16 cellular contexts compared by ENCODE assay signal in genomic region chr2:222751821-222752719, GRCh38.
DNase-seq lines count a peak whose midpoint lies in the region; ATAC-seq and TF ChIP-seq lines count a peak whose summit lies in the region.
"Had no signal": no experiment of that assay in that cellular context is flagged by ENCODE, and none has a peak within 500 bp of the region (broad histone marks: within the 10 kb centered on the region; RNA-seq: fewer than 3 reads in every experiment).

No MANE protein-coding gene starts in this region.

- CTCF ChIA-PET in activated CD8-positive, alpha-beta T cell treated with anti-CD3 and anti-CD28 coated beads for 36 hours (lab: Charles Lee), result interaction anchor here (0.9 to 1.4 kb wide), 2 partner anchors 43 to 46 kb away, joined by 3 to 4 read pairs; no protein-coding TSS in a partner anchor
- CTCF ChIA-PET in A673 (lab: Charles Lee), result no interaction called here

- H3K9me3 ChIP-seq in A673 (ENCODE audit: low read depth, low read length, poor library complexity, severe bottlenecking), result no peaks in the 10 kb centered on the region
- H3K9me3 ChIP-seq: SK-N-SH had no signal

- POLR2A ChIA-PET in activated CD8-positive, alpha-beta T cell treated with anti-CD3 and anti-CD28 coated beads for 36 hours (lab: Charles Lee), result interaction anchor here (0.9 kb wide), 1 partner anchor 9 kb away, joined by 3 read pairs; no protein-coding TSS in a partner anchor
- POLR2A ChIA-PET in naive thymus-derived CD8-positive, alpha-beta T cell (lab: Charles Lee), result interaction anchor here (0.6 kb wide), 1 partner anchor 108 kb away, joined by 4 read pairs; no protein-coding TSS in a partner anchor
- POLR2A ChIA-PET in A673 (lab: Charles Lee; ENCODE audit: low non-redundant PET), result interaction anchor here (0.5 kb wide), 1 partner anchor 48 kb away, joined by 5 read pairs; no protein-coding TSS in a partner anchor

- peaks cover 7% of the 10 kb centered on the region for H3K27me3 Mint-ChIP-seq in stimulated activated naive CD8-positive, alpha-beta T cell treated with anti-CD3 and anti-CD28 coated beads, Interleukin-15, amount 100 ng/mL, for 72 hours
- H3K27me3 Mint-ChIP-seq in activated CD8-positive, alpha-beta T cell treated with anti-CD3 and anti-CD28 coated beads for 36 hours, result no peaks in the 10 kb centered on the region
- H3K27me3 Mint-ChIP-seq in naive thymus-derived CD8-positive, alpha-beta T cell, result peaks cover 0 to 1% (median 0%) of the 10 kb centered on the region in 5 donors
- H3K27me3 Mint-ChIP-seq: activated T-cell treated with anti-CD3 and anti-CD28 coated beads, Interleukin-2, amount 50 U/mL, for 24 hours had no signal

- H3K4me1 ChIP-seq in A673 (ENCODE audit: insufficient read depth, low read length, poor library complexity, severe bottlenecking), result no peaks in the 10 kb centered on the region

- H3K36me3 Mint-ChIP-seq in activated CD8-positive, alpha-beta T cell treated with anti-CD3 and anti-CD28 coated beads for 36 hours (ENCODE audit: low read depth), result no peaks in the 10 kb centered on the region
- H3K36me3 Mint-ChIP-seq in naive thymus-derived CD8-positive, alpha-beta T cell, result no peaks in the 10 kb centered on the region
- H3K36me3 Mint-ChIP-seq: CD14-positive monocyte had no signal

- ATAC-seq in stimulated activated naive CD8-positive, alpha-beta T cell treated with anti-CD3 and anti-CD28 coated beads, Interleukin-15, amount 100 ng/mL, for 72 hours, result peak; percentile 78
- no peak for ATAC-seq in stimulated activated naive CD8-positive, alpha-beta T cell treated with anti-CD3 and anti-CD28 coated beads, Interleukin-15, Interleukin-2, amounts not matched to agents 100 U/mL and 50 U/mL, for 24 hours
- no peak for ATAC-seq in activated CD8-positive, alpha-beta T cell treated with anti-CD3 and anti-CD28 coated beads for 36 hours
- ATAC-seq in naive thymus-derived CD8-positive, alpha-beta T cell, result peak; percentile 39 to 65
- ATAC-seq in HG03571 (IDR thresholded peaks at IDR 0.05; ENCODE audit: unreplicated experiment), result no peak
- ATAC-seq in GM19463 (IDR thresholded peaks at IDR 0.05; ENCODE audit: unreplicated experiment), result no peak
- ATAC-seq in GM21381 (IDR thresholded peaks at IDR 0.05; ENCODE audit: unreplicated experiment), result no peak
- ATAC-seq: HCT116 had no signal

- H3K27ac Mint-ChIP-seq in stimulated activated naive CD8-positive, alpha-beta T cell treated with anti-CD3 and anti-CD28 coated beads, Interleukin-15, amount 100 ng/mL, for 72 hours, result no peak overlapping the region
- no peak overlapping the region for H3K27ac Mint-ChIP-seq in activated CD8-positive, alpha-beta T cell treated with anti-CD3 and anti-CD28 coated beads for 36 hours
- H3K27ac Mint-ChIP-seq in naive thymus-derived CD8-positive, alpha-beta T cell, result peak overlapping the region in 3 of 10 donors; percentile 5 to 80 (median 28)
- H3K27ac Mint-ChIP-seq: activated B cell treated with CpG ODN at 0.5 μM for 24 hours; activated T-cell treated with anti-CD3 and anti-CD28 coated beads, Interleukin-2, amount 50 U/mL, for 24 hours; endodermal cell had no signal

- H3K27me3 ChIP-seq in A673 (replicated peaks; ENCODE audit: insufficient read depth, low read depth, low read length, poor library complexity), result no peaks in the 10 kb centered on the region

- no peak overlapping the region for H3K27ac ChIP-seq in A673 (ENCODE audit: low read depth, low read length, poor library complexity, severe bottlenecking)

- no peaks in the 10 kb centered on the region for H3K9me3 Mint-ChIP-seq in stimulated activated naive CD8-positive, alpha-beta T cell treated with anti-CD3 and anti-CD28 coated beads, Interleukin-15, amount 100 ng/mL, for 72 hours
- H3K9me3 Mint-ChIP-seq in activated CD8-positive, alpha-beta T cell treated with anti-CD3 and anti-CD28 coated beads for 36 hours, result no peaks in the 10 kb centered on the region
- no peaks in the 10 kb centered on the region for H3K9me3 Mint-ChIP-seq in naive thymus-derived CD8-positive, alpha-beta T cell
- H3K9me3 Mint-ChIP-seq: activated T-cell treated with anti-CD3 and anti-CD28 coated beads, Interleukin-2, amount 50 U/mL, for 24 hours; endodermal cell had no signal

- no peaks in the 10 kb centered on the region for H3K36me3 ChIP-seq in A673 (ENCODE audit: insufficient read depth, low read length, poor library complexity, severe bottlenecking)

- intact Hi-C loops in activated CD8-positive, alpha-beta T cell treated with anti-CD3 and anti-CD28 coated beads for 36 hours (cut with micrococcal nuclease), result no loop called here
- intact Hi-C loops in A673 (cut with micrococcal nuclease; ENCODE audit: unreplicated experiment), result no loop called here

- no peak for TF ChIP-seq CTCF in activated CD8-positive, alpha-beta T cell treated with anti-CD3 and anti-CD28 coated beads for 36 hours (IDR thresholded peaks at IDR 0.05)
- TF ChIP-seq CTCF in A673 (conservative IDR thresholded peaks at IDR 0.05; ENCODE audit: low read depth, low read length), result no peak

- no peak overlapping the region for H3K4me3 Mint-ChIP-seq in stimulated activated naive CD8-positive, alpha-beta T cell treated with anti-CD3 and anti-CD28 coated beads, Interleukin-15, amount 100 ng/mL, for 72 hours
- H3K4me3 Mint-ChIP-seq in activated CD8-positive, alpha-beta T cell treated with anti-CD3 and anti-CD28 coated beads for 36 hours, result no peak overlapping the region
- peak overlapping the region in 2 of 10 donors; percentile 11 to 51 for H3K4me3 Mint-ChIP-seq in naive thymus-derived CD8-positive, alpha-beta T cell
- H3K4me3 Mint-ChIP-seq: activated B cell treated with CpG ODN at 0.5 μM for 24 hours; activated T-cell treated with anti-CD3 and anti-CD28 coated beads, Interleukin-2, amount 50 U/mL, for 24 hours; endodermal cell had no signal

- peaks cover 20% of the 10 kb centered on the region for H3K4me1 Mint-ChIP-seq in stimulated activated naive CD8-positive, alpha-beta T cell treated with anti-CD3 and anti-CD28 coated beads, Interleukin-15, amount 100 ng/mL, for 72 hours
- peaks cover 20% of the 10 kb centered on the region for H3K4me1 Mint-ChIP-seq in activated CD8-positive, alpha-beta T cell treated with anti-CD3 and anti-CD28 coated beads for 36 hours (ENCODE audit: low read depth)
- H3K4me1 Mint-ChIP-seq in naive thymus-derived CD8-positive, alpha-beta T cell, result peaks cover 6 to 20% (median 12%) of the 10 kb centered on the region in 4 donors

- no TSS peak for BruUV-seq in A673 (replicated peaks; lab: Mats Ljungman, UMichigan)

- H3K4me3 ChIP-seq in A673 (ENCODE audit: low read depth, low read length, poor library complexity, severe bottlenecking), result no peak overlapping the region

- DNase-seq in stimulated activated naive CD8-positive, alpha-beta T cell treated with anti-CD3 and anti-CD28 coated beads, Interleukin-15, amount 100 ng/mL, for 72 hours, result peak in 1 of 2 donors; percentile 24
- DNase-seq in stimulated activated naive CD8-positive, alpha-beta T cell treated with anti-CD3 and anti-CD28 coated beads, Interleukin-15, Interleukin-2, amounts not matched to agents 100 U/mL and 50 U/mL, for 24 hours, result no peak
- DNase-seq in activated CD8-positive, alpha-beta T cell treated with anti-CD3 and anti-CD28 coated beads for 36 hours, result peak; percentile 50
- peak in 4 of 10 donors; percentile 11 to 51 (median 22) for DNase-seq in naive thymus-derived CD8-positive, alpha-beta T cell
- DNase-seq in A673 (ENCODE audit: low spot score), result no peak
- DNase-seq: activated B cell treated with CpG ODN at 0.5 μM for 24 hours; activated T-cell treated with anti-CD3 and anti-CD28 coated beads, Interleukin-2, amount 50 U/mL, for 24 hours; endodermal cell; foreskin melanocyte; NCI-H1105 treated with DMSO at 0.1 percent for 48 hours; SK-N-SH had no signal

Comparison
In these comparisons a context has a peak if more than half of its experiments do, and no peak if none do; other contexts are left out.
1. ATAC-seq: peak in stimulated activated naive CD8-positive, alpha-beta T cell treated with anti-CD3 and anti-CD28 coated beads, Interleukin-15, amount 100 ng/mL, for 72 hours (single experiment) and naive thymus-derived CD8-positive, alpha-beta T cell (2 of 2); none in stimulated activated naive CD8-positive, alpha-beta T cell treated with anti-CD3 and anti-CD28 coated beads, Interleukin-15, Interleukin-2, amounts not matched to agents 100 U/mL and 50 U/mL, for 24 hours (single experiment), activated CD8-positive, alpha-beta T cell treated with anti-CD3 and anti-CD28 coated beads for 36 hours (single experiment), HG03571 (single experiment), GM19463 (single experiment) and GM21381 (single experiment).